ENCODE assay signal across 8 cellular contexts in genomic region chr3:160400631-160401150, GRCh38. TPM values are rescaled to one million over a fixed set of nuclear protein-coding genes. Genes with fewer than 3 reads are reported as not detected.
DNase-seq lines count a peak whose midpoint lies in the region; ATAC-seq and TF ChIP-seq lines count a peak whose summit lies in the region.

No MANE protein-coding gene starts in this region.

- peaks cover 0 to 7% of the 10 kb centered on the region in 2 donors for H3K27me3 Mint-ChIP-seq in stimulated activated naive B cell treated with anti-CD40 and anti-IgM and Interleukin-4, amounts not matched to agents 10 μg/mL and 1 μg/mL and 100 μg/mL, for 72 hours

- peaks cover 22 to 49% of the 10 kb centered on the region in 2 donors for H3K4me1 Mint-ChIP-seq in stimulated activated naive B cell treated with anti-CD40 and anti-IgM and Interleukin-4, amounts not matched to agents 10 μg/mL and 1 μg/mL and 100 μg/mL, for 72 hours

- H3K4me3 Mint-ChIP-seq in stimulated activated naive B cell treated with anti-CD40 and anti-IgM and Interleukin-4, amounts not matched to agents 10 μg/mL and 1 μg/mL and 100 μg/mL, for 72 hours: peak overlapping the region; percentile 98

- H2AFZ ChIP-seq in ACC112 (ENCODE audit: low read length, unreplicated experiment): peak overlapping the region; percentile 61

- peak; percentile 3 for ATAC-seq in GM19395 (IDR thresholded peaks at IDR 0.05; ENCODE audit: unreplicated experiment)
- peak; percentile 9 to 15 for ATAC-seq in stimulated activated naive B cell treated with anti-CD40 and anti-IgM and Interleukin-4, amounts not matched to agents 10 μg/mL and 1 μg/mL and 100 μg/mL, for 72 hours (replicated peaks)

- intact Hi-C loops in lower leg skin (cut with DNase I; ENCODE audit: low total_unique reads): no loop called here

- DNase-seq in SK-N-MC (ENCODE audit: low read depth, low spot score): no peak
- no peak for DNase-seq in choroid plexus epithelial cell (ENCODE audit: low read depth)
- no peak for DNase-seq in lower leg skin (ENCODE audit: low spot score in 2 of 2)
- DNase-seq in stimulated activated naive B cell treated with anti-CD40 and anti-IgM and Interleukin-4, amounts not matched to agents 10 μg/mL and 1 μg/mL and 100 μg/mL, for 72 hours: peak; percentile 7
- DNase-seq in NCI-H2196 (lab: John Stamatoyannopoulos, UW; ENCODE audit: unreplicated experiment): no peak
- DNase-seq in NCI-H1436 (lab: John Stamatoyannopoulos, UW): no peak

- 0 to 1% methylated on average over 18 to 27 of the region's 55 CpGs for WGBS in lower leg skin, 2 donors

- peak overlapping the region; percentile 100 for H3K9ac ChIP-seq in SK-N-MC (ENCODE audit: insufficient read length)

- H3K27ac Mint-ChIP-seq in stimulated activated naive B cell treated with anti-CD40 and anti-IgM and Interleukin-4, amounts not matched to agents 10 μg/mL and 1 μg/mL and 100 μg/mL, for 72 hours: peak overlapping the region; percentile 93

- H3K36me3 ChIP-seq in ACC112 (ENCODE audit: insufficient read depth, low read length) (peaks cover 28% of the 10 kb centered on the region), SK-N-MC (ENCODE audit: insufficient read depth, low read length) (peaks cover 51% of the 10 kb centered on the region)

- H3K36me3 Mint-ChIP-seq in stimulated activated naive B cell treated with anti-CD40 and anti-IgM and Interleukin-4, amounts not matched to agents 10 μg/mL and 1 μg/mL and 100 μg/mL, for 72 hours: peaks cover 17 to 31% of the 10 kb centered on the region in 2 donors

- H3K27ac ChIP-seq in ACC112 (ENCODE audit: low read depth, low read length): peak overlapping the region; percentile 87
- H3K27ac ChIP-seq in SK-N-MC: peak overlapping the region; percentile 97

- H3K27me3 ChIP-seq in ACC112 (ENCODE audit: insufficient read depth, low read length): no peaks in the 10 kb centered on the region

- H3K4me3 ChIP-seq in ACC112 (ENCODE audit: low read depth, low read length) (peak overlapping the region; percentile 92), SK-N-MC (peak overlapping the region; percentile 98), choroid plexus epithelial cell (ENCODE audit: low read depth, low read length) (peak overlapping the region; percentile 90), lower leg skin (ENCODE audit: low read depth, poor library complexity, severe bottlenecking) (peak overlapping the region; percentile 72)

- no peaks in the 10 kb centered on the region for H3K9me3 ChIP-seq in SK-N-MC (ENCODE audit: low read depth, low read length)

- H3K9me3 Mint-ChIP-seq in stimulated activated naive B cell treated with anti-CD40 and anti-IgM and Interleukin-4, amounts not matched to agents 10 μg/mL and 1 μg/mL and 100 μg/mL, for 72 hours: no peaks in the 10 kb centered on the region

- no peak for TF ChIP-seq CTCF in choroid plexus epithelial cell (conservative IDR thresholded peaks at IDR 0.05; ENCODE audit: low read depth, low read length)
- TF ChIP-seq CTCF in lower leg skin (IDR thresholded peaks at IDR 0.05): no peak

- no peak for TF ChIP-seq POLR2A in lower leg skin (IDR thresholded peaks at IDR 0.05)

- peaks cover 88% of the 10 kb centered on the region for H3K79me2 ChIP-seq in ACC112 (ENCODE audit: control insufficient read depth, insufficient read depth, low read length, unreplicated experiment)

- H3K4me1 ChIP-seq in ACC112 (ENCODE audit: control insufficient read depth, insufficient read depth, low read length, unreplicated experiment): peaks cover 41% of the 10 kb centered on the region

RNA-seq across cellular contexts. Expression of gene SMC4, which starts 1.2 kb away (rescaled TPM):
- total RNA-seq in lower leg skin: 10 to 100 TPM; 18.5 to 33.7 (median 28.6) TPM

RNA-seq across cellular contexts. Expression of gene IFT80, which starts 1.7 kb away (rescaled TPM):
- 10 to 100 TPM in 3 of 4 donors, 1 to 10 TPM in 1; 9.7 to 15.7 (median 15.3) TPM for total RNA-seq in lower leg skin

RNA-seq across cellular contexts. Expression of gene TRIM59, which starts 48.9 kb away (rescaled TPM):
- 1 to 10 TPM; 2.7 to 7.0 (median 3.3) TPM for total RNA-seq in lower leg skin
